14 cellular contexts compared by ENCODE assay signal in the genomic region with DNA sequence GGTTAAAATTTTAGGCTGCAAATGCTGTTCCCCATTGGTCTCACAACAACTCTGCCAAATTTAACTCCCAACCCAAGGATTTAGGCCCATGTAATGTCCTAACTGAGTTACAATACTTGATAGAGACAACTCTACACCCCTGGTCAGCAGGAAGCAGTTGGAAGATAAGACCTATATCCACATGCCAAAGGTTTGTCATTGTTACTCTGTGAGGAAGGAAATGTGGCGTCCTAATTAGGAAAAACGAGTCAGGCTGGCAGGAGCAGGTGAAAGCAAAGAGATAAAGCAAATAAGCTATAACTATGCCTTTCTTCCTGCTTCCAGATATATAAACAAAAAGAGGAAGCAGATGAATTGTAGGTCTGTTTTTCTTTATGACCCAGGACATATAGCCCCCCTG.
DNase-seq lines count a peak whose midpoint lies in the region; ATAC-seq and TF ChIP-seq lines count a peak whose summit lies in the region.
"Had no signal": no experiment of that assay in that cellular context is flagged by ENCODE, and none has a peak within 500 bp of the region (broad histone marks: within the 10 kb centered on the region; RNA-seq: fewer than 3 reads in every experiment).

No MANE protein-coding gene starts in this region.

- H3K27ac ChIP-seq in left ventricle myocardium inferior (replicated peaks) (peak overlapping the region; percentile 39), VCaP (peak overlapping the region; percentile 94), upper lobe of left lung (no peak overlapping the region)
- H3K27ac ChIP-seq: BLaER1 treated with 17β-estradiol and CSF1 and Interleukin-3, amounts not matched to agents 10 nM and 100 nM; GM23248 had no signal

- no peak for ATAC-seq in Right ventricle myocardium inferior
- ATAC-seq in GM18520 (IDR thresholded peaks at IDR 0.05; ENCODE audit: unreplicated experiment), result no peak
- ATAC-seq in upper lobe of left lung (ENCODE audit: low FRiP score in 2 of 2), result no peak
- ATAC-seq: GM12878, HCT116 had no signal

- no peaks in the 10 kb centered on the region for H3K27me3 ChIP-seq in left ventricle myocardium inferior (ENCODE audit: low read depth)
- H3K27me3 ChIP-seq in upper lobe of left lung, result no peaks in the 10 kb centered on the region
- H3K27me3 ChIP-seq: BLaER1 treated with 17β-estradiol and CSF1 and Interleukin-3, amounts not matched to agents 10 nM and 100 nM had no signal

- no peak for TF ChIP-seq POLR2A in upper lobe of left lung (IDR thresholded peaks at IDR 0.05)

- intact Hi-C loops in left ventricle myocardium inferior (cut with micrococcal nuclease) (no loop called here), Right ventricle myocardium inferior (cut with DNase I) (no loop called here)

- H3K4me3 ChIP-seq in left ventricle myocardium inferior (no peak overlapping the region), upper lobe of left lung (no peak overlapping the region)
- H3K4me3 ChIP-seq: BLaER1 treated with 17β-estradiol and CSF1 and Interleukin-3, amounts not matched to agents 10 nM and 100 nM; GM12878; GM23248 had no signal

- TF ChIP-seq EP300 in upper lobe of left lung (IDR thresholded peaks at IDR 0.05), result no peak

- H3K4me1 ChIP-seq in left ventricle myocardium inferior, result peaks cover 24% of the 10 kb centered on the region
- H3K4me1 ChIP-seq in upper lobe of left lung, result no peaks in the 10 kb centered on the region

- WGBS in upper lobe of left lung, 2 donors, result 26 to 29% methylated on average over 2 of the region's 2 CpGs

- TF ChIP-seq CTCF in left ventricle myocardium inferior (IDR thresholded peaks at IDR 0.05; ENCODE audit: borderline replicate concordance), result no peak
- no peak for TF ChIP-seq CTCF in VCaP (conservative IDR thresholded peaks at IDR 0.05)
- no peak for TF ChIP-seq CTCF in upper lobe of left lung (IDR thresholded peaks at IDR 0.05)

- H3K9me3 ChIP-seq in left ventricle myocardium inferior (replicated peaks) (peaks cover 18% of the 10 kb centered on the region), upper lobe of left lung (no peaks in the 10 kb centered on the region)

- no peaks in the 10 kb centered on the region for H3K36me3 ChIP-seq in left ventricle myocardium inferior
- no peaks in the 10 kb centered on the region for H3K36me3 ChIP-seq in upper lobe of left lung
- H3K36me3 ChIP-seq: BLaER1 treated with 17β-estradiol and CSF1 and Interleukin-3, amounts not matched to agents 10 nM and 100 nM had no signal

- DNase-seq in left ventricle myocardium inferior (no peak), Right ventricle myocardium inferior (ENCODE audit: missing footprints) (no peak), left kidney (ENCODE audit: low read depth, low spot score) (peak; percentile 11), hippocampal formation (lab: John Stamatoyannopoulos, UW) (no peak), upper lobe of left lung (no peak)
- DNase-seq: 8988T; ACHN; CD4-positive, CD25-positive, alpha-beta regulatory T cell; GM23248 had no signal

Comparison
In these comparisons a context has a peak if more than half of its experiments do, and no peak if none do; other contexts are left out.
1. H3K27ac ChIP-seq: peak in left ventricle myocardium inferior (single experiment) and VCaP (single experiment); none in upper lobe of left lung (0 of 4).